In the genomic region with DNA sequence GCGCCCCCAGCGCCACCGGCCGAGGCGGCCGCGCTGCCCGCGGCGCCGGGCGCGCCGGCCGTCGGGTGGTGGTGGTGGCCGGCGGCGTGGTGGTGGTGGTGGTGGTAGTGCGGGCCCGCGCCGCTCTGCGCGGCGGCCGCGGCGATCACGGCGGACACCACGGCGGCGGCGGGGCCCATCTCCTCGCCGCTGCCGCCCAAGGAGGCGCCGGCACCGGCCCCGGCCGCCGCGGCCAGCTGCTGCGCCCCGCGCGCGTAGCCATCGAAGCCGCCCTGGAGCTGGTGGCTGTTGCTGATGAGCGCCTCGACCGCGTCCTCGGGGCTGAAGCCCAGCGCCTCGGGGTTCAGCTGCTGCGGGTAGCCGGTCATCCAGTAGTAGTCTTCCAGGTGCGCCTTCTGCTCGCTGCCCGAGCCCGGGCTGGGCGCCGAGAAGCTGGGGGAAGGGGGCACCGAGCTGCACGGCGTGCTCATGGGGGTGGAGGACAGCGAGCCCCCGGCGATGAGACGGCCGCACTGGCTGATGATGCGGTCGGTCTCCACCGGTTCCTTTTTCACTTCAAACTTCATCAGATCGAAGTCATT, we compare ENCODE assay signal across 8 cellular contexts. TPM values are rescaled to one million over a fixed set of nuclear protein-coding genes. Genes with fewer than 3 reads are reported as not detected.
DNase-seq lines count a peak whose midpoint lies in the region; ATAC-seq, FAIRE-seq and TF ChIP-seq lines count a peak whose summit lies in the region.

No MANE protein-coding gene starts in this region.

- no peaks in the 10 kb centered on the region for H3K9me3 ChIP-seq in IMR-90 (ENCODE audit: control insufficient read depth, insufficient read depth, low read length)

- H2AFZ ChIP-seq in IMR-90 (replicated peaks; ENCODE audit: low read length, poor library complexity) = peak overlapping the region; percentile 4

- no peak for TF ChIP-seq POLR2A in IMR-90 (IDR thresholded peaks at IDR 0.05; ENCODE audit: low read depth, low read length)

- no peak overlapping the region for H3K9ac ChIP-seq in IMR-90 (ENCODE audit: low read depth, low read length)

- no TSS peak for BruUV-seq in IMR-90 (replicated peaks; lab: Mats Ljungman, UMichigan)

- no peak overlapping the region for H2AK5ac ChIP-seq in IMR-90 (ENCODE audit: low read depth, low read length)

- intact Hi-C loops in IMR-90 (cut with micrococcal nuclease) = no loop called here

- no peak overlapping the region for H3K56ac ChIP-seq in IMR-90 (ENCODE audit: extremely low read depth, insufficient read depth, low read length)

- no peak overlapping the region for H2BK5ac ChIP-seq in IMR-90 (ENCODE audit: low read depth, low read length, poor library complexity, severe bottlenecking)

- H3K36me3 ChIP-seq in IMR-90 (ENCODE audit: control insufficient read depth, insufficient read depth, low read length) = no peaks in the 10 kb centered on the region

- dilution Hi-C loops in IMR-90 (cut with HindIII; ENCODE audit: low sequenced_read_pairs, unreplicated experiment) = no loop called here

- no peak overlapping the region for H3K23ac ChIP-seq in IMR-90 (ENCODE audit: low read depth, low read length)

- peaks cover 42% of the 10 kb centered on the region for H3K4me1 Mint-ChIP-seq in activated T-cell treated with anti-CD3 and anti-CD28 coated beads, Interleukin-2, amount 50 U/mL, for 4 hours (ENCODE audit: low read depth)

- H4K8ac ChIP-seq in IMR-90 (ENCODE audit: low read depth in 2 of 2, low read length in 2 of 2) = no peak overlapping the region

- peak overlapping the region; percentile 6; the same call in 1 of the 2 replicates for H3K4me2 ChIP-seq in IMR-90 (ENCODE audit: low read depth, low read length)

- no peak overlapping the region for H2BK120ac ChIP-seq in IMR-90 (ENCODE audit: low read depth, low read length)

- H3K14ac ChIP-seq in IMR-90 (replicated peaks; ENCODE audit: low read depth, low read length) = no peak overlapping the region

- peaks cover 5% of the 10 kb centered on the region for H3K27me3 Mint-ChIP-seq in activated T-cell treated with anti-CD3 and anti-CD28 coated beads, Interleukin-2, amount 50 U/mL, for 4 hours (ENCODE audit: low read depth)

- H3K27me3 ChIP-seq in IMR-90 (ENCODE audit: control insufficient read depth, insufficient read depth, low read length) = peaks cover 19% of the 10 kb centered on the region

- no peak overlapping the region for H4K91ac ChIP-seq in IMR-90 (ENCODE audit: insufficient read depth, low read depth, low read length)

- 3% methylated on average over 20 of the region's 79 CpGs; no CpG with 5 or more reads in 1 of the 2 experiments for WGBS in IMR-90 (ENCODE audit: extremely low coverage in 2 of 2, insufficient read length in 1 of 2), 2 experiments

- peaks cover 17% of the 10 kb centered on the region for H3K36me3 Mint-ChIP-seq in activated T-cell treated with anti-CD3 and anti-CD28 coated beads, Interleukin-2, amount 50 U/mL, for 4 hours (ENCODE audit: insufficient read depth)

- H4K20me1 ChIP-seq in IMR-90 (ENCODE audit: insufficient read depth, low read length) = no peaks in the 10 kb centered on the region

- peak overlapping the region; percentile 25 for H3K4me3 ChIP-seq in IMR-90 (ENCODE audit: insufficient read depth, low read depth, low read length)

- FAIRE-seq in frontal cortex (lab: Jason Lieb, UNC) = no peak

- H3K9me3 Mint-ChIP-seq in activated T-cell treated with anti-CD3 and anti-CD28 coated beads, Interleukin-2, amount 50 U/mL, for 4 hours = no peaks in the 10 kb centered on the region

- in situ Hi-C loops in IMR-90 (cut with MboI; ENCODE audit: low sequenced_read_pairs) = no loop called here

- no peaks in the 10 kb centered on the region for H3K4me1 ChIP-seq in IMR-90 (ENCODE audit: control insufficient read depth, insufficient read depth, low read length)

- TF ChIP-seq CTCF in IMR-90 (conservative IDR thresholded peaks at IDR 0.05; ENCODE audit: low read depth, low read length) (no peak), omental fat pad (IDR thresholded peaks at IDR 0.05) (no peak)

- no peaks in the 10 kb centered on the region for H3K79me1 ChIP-seq in IMR-90 (ENCODE audit: low read depth in 1 of 2, low read length in 2 of 2)

- H3K9me1 ChIP-seq in IMR-90 (ENCODE audit: insufficient read depth, low read length) = no peaks in the 10 kb centered on the region

- no peak overlapping the region for H3K27ac ChIP-seq in IMR-90 (ENCODE audit: insufficient read depth, low read length)

- ATAC-seq in IMR-90 (ENCODE audit: low read depth) (no peak; the same call in 1 of the 2 replicates), omental fat pad (ENCODE audit: low FRiP score) (peak; percentile 2), GM21619 (IDR thresholded peaks at IDR 0.05; ENCODE audit: unreplicated experiment) (no peak), HG02571 (IDR thresholded peaks at IDR 0.05; ENCODE audit: unreplicated experiment) (no peak)
- peak in 1 of 2 donors; percentile 6 for ATAC-seq in activated T-cell treated with anti-CD3 and anti-CD28 coated beads, Interleukin-2, amount 50 U/mL, for 4 hours

- POLR2A ChIA-PET in IMR-90 (lab: Charles Lee; ENCODE audit: unreplicated experiment) = no interaction called here

- peak overlapping the region; percentile 57 for H2AK9ac ChIP-seq in IMR-90 (replicated peaks; ENCODE audit: low read depth, low read length, poor library complexity)

- no peak for DNase-seq in IMR-90
- DNase-seq in activated T-cell treated with anti-CD3 and anti-CD28 coated beads, Interleukin-2, amount 50 U/mL, for 4 hours = no peak
- DNase-seq in frontal cortex (ENCODE audit: low spot score in 2 of 2) = peak; percentile 35 to 62
- no peak for DNase-seq in omental fat pad (ENCODE audit: low spot score)
- DNase-seq in GOT3 (lab: John Stamatoyannopoulos, UW) = no peak
- no peak for DNase-seq in Kasumi-1 (lab: John Stamatoyannopoulos, UW)

- peak overlapping the region; percentile 93 for H3K4me3 Mint-ChIP-seq in activated T-cell treated with anti-CD3 and anti-CD28 coated beads, Interleukin-2, amount 50 U/mL, for 4 hours

- H2BK20ac ChIP-seq in IMR-90 (ENCODE audit: low read depth, low read length) = no peak overlapping the region

- H3K18ac ChIP-seq in IMR-90 (ENCODE audit: low read depth, low read length) = no peak overlapping the region

- H2BK15ac ChIP-seq in IMR-90 (ENCODE audit: low read depth, low read length) = no peak overlapping the region

- CTCF ChIA-PET in IMR-90 (lab: Yijun Ruan, JAX) = no interaction called here

- TF ChIP-seq RAD21 in IMR-90 (IDR thresholded peaks at IDR 0.05; ENCODE audit: low read length) = no peak

- no peak overlapping the region for H3K4ac ChIP-seq in IMR-90 (ENCODE audit: low read depth, low read length)

- H4K5ac ChIP-seq in IMR-90 (ENCODE audit: low read depth, low read length) = no peak overlapping the region

TF ChIP-seq in IMR-90, 13 proteins besides CTCF, POLR2A, EP300 and RAD21:
- no peak for TF ChIP-seq NFE2L2 (IDR thresholded peaks at IDR 0.05; ENCODE audit: low read depth, low read length)
- no peak for TF ChIP-seq FOS (IDR thresholded peaks at IDR 0.05; ENCODE audit: low read depth, low read length)
- no peak for TF ChIP-seq MAZ (IDR thresholded peaks at IDR 0.05; ENCODE audit: borderline replicate concordance, low read depth, low read length)
- TF ChIP-seq MXI1 (IDR thresholded peaks at IDR 0.05; ENCODE audit: borderline replicate concordance, low read depth, low read length) = no peak
- TF ChIP-seq MAFK (IDR thresholded peaks at IDR 0.05; ENCODE audit: low read depth, low read length) = no peak
- TF ChIP-seq, protein P1, sequence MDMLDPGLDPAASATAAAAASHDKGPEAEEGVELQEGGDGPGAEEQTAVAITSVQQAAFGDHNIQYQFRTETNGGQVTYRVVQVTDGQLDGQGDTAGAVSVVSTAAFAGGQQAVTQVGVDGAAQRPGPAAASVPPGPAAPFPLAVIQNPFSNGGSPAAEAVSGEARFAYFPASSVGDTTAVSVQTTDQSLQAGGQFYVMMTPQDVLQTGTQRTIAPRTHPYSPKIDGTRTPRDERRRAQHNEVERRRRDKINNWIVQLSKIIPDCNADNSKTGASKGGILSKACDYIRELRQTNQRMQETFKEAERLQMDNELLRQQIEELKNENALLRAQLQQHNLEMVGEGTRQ (IDR thresholded peaks at IDR 0.05; ENCODE audit: low read depth, low read length) = no peak
- TF ChIP-seq CEBPB (IDR thresholded peaks at IDR 0.05; ENCODE audit: low read depth, low read length) = no peak
- TF ChIP-seq, protein P2, sequence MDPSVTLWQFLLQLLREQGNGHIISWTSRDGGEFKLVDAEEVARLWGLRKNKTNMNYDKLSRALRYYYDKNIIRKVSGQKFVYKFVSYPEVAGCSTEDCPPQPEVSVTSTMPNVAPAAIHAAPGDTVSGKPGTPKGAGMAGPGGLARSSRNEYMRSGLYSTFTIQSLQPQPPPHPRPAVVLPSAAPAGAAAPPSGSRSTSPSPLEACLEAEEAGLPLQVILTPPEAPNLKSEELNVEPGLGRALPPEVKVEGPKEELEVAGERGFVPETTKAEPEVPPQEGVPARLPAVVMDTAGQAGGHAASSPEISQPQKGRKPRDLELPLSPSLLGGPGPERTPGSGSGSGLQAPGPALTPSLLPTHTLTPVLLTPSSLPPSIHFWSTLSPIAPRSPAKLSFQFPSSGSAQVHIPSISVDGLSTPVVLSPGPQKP (IDR thresholded peaks at IDR 0.05; ENCODE audit: borderline replicate concordance, low read depth, low read length) = no peak
- TF ChIP-seq BHLHE40 (IDR thresholded peaks at IDR 0.05; ENCODE audit: low read depth, low read length) = no peak
- TF ChIP-seq SMC3 (IDR thresholded peaks at IDR 0.05; ENCODE audit: low read depth, low read length) = no peak
- no peak for TF ChIP-seq CHD1 (IDR thresholded peaks at IDR 0.05; ENCODE audit: low read depth, low read length)
- no peak for TF ChIP-seq RCOR1 (IDR thresholded peaks at IDR 0.05; ENCODE audit: insufficient replicate concordance, low read length)
- no peak for TF ChIP-seq RFX5 (IDR thresholded peaks at IDR 0.05; ENCODE audit: low read depth, low read length)

RNA-seq across cellular contexts. Expression of a gene that starts 1.2 kb away (rescaled TPM):
- total RNA-seq in IMR-90 (2012; rRNA removed) = under 0.01 TPM in 2 replicates
- polyA plus RNA-seq in IMR-90 (2012; rRNA removed) = 0.02 and 0.04 TPM in 2 replicates
- 0.03 TPM in 1 of 2 replicates, not detected in the other for polyA plus RNA-seq in IMR-90 (2012; cell fraction: cytosol; rRNA removed)
- polyA plus RNA-seq in IMR-90 (2012; cell fraction: nucleus; rRNA removed; ENCODE audit: low replicate concordance) = 0.10 TPM in 2 replicates
- total RNA-seq in activated T-cell treated with anti-CD3 and anti-CD28 coated beads, Interleukin-2, amount 50 U/mL, for 4 hours = 100 to 1,000 TPM in 2 of 3 donors, 10 to 100 TPM in 1; 71.5 to 148 (median 141) TPM
- total RNA-seq in frontal cortex = 15.9 TPM
- 10 to 100 TPM; 49.8 to 83.6 (median 67.8) TPM for total RNA-seq in omental fat pad

Comparison
In these comparisons a context has a peak if more than half of its experiments do, and no peak if none do; other contexts are left out.
1. DNase-seq: peak in frontal cortex (2 of 2); none in IMR-90 (single experiment), activated T-cell treated with anti-CD3 and anti-CD28 coated beads, Interleukin-2, amount 50 U/mL, for 4 hours (single experiment), omental fat pad (single experiment), GOT3 (single experiment) and Kasumi-1 (0 of 2).
2. RNA of a gene that starts 1.2 kb away (total RNA-seq): 71.5 to 148 TPM in activated T-cell treated with anti-CD3 and anti-CD28 coated beads, Interleukin-2, amount 50 U/mL, for 4 hours, 49.8 to 83.6 TPM in omental fat pad and 15.9 TPM in frontal cortex (single experiment); under 0.01 TPM in IMR-90; every median in the first group is over 10 times any median in the second.